9 cellular contexts compared by ENCODE assay signal in genomic region chr2:209383212-209383611, GRCh38. TPM values are rescaled to one million over a fixed set of nuclear protein-coding genes. Genes with fewer than 3 reads are reported as not detected.
DNase-seq lines count a peak whose midpoint lies in the region; ATAC-seq, FAIRE-seq and TF ChIP-seq lines count a peak whose summit lies in the region.
"Had no signal": no experiment of that assay in that cellular context is flagged by ENCODE, and none has a peak within 500 bp of the region (broad histone marks: within the 10 kb centered on the region; RNA-seq: fewer than 3 reads in every experiment).

No MANE protein-coding gene starts in this region.

- no peak for ATAC-seq in HG02588 (IDR thresholded peaks at IDR 0.05; ENCODE audit: unreplicated experiment)
- ATAC-seq: natural killer cell treated with Interleukin-12 subunit alpha and Interleukin-12 subunit beta and Interleukin-15 and Interleukin-18, amount 100 ng/mL, for 72 hours had no signal

- no peaks in the 10 kb centered on the region for H3K27me3 Mint-ChIP-seq in activated T-helper 2 cell treated with anti-CD3 and anti-CD28 coated beads, Interferon-gamma antibody, Interleukin-2, Interleukin-4, amounts not matched to agents 10 μg/mL and 5 μg/mL and 100 μg/mL, durations not matched to agents 14 hours and 24 hours and 36 hours (ENCODE audit: low read depth)
- H3K27me3 Mint-ChIP-seq: natural killer cell treated with Interleukin-12 subunit alpha and Interleukin-12 subunit beta and Interleukin-15 and Interleukin-18, amount 100 ng/mL, for 72 hours had no signal

- H3K9me3 Mint-ChIP-seq in activated T-helper 2 cell treated with anti-CD3 and anti-CD28 coated beads, Interferon-gamma antibody, Interleukin-2, Interleukin-4, amounts not matched to agents 10 μg/mL and 5 μg/mL and 100 μg/mL, durations not matched to agents 14 hours and 24 hours and 36 hours: no peaks in the 10 kb centered on the region

- H3K4me1 Mint-ChIP-seq in activated T-helper 2 cell treated with anti-CD3 and anti-CD28 coated beads, Interferon-gamma antibody, Interleukin-2, Interleukin-4, amounts not matched to agents 10 μg/mL and 5 μg/mL and 100 μg/mL, durations not matched to agents 14 hours and 24 hours and 36 hours (ENCODE audit: low read depth): no peaks in the 10 kb centered on the region

- no peak for TF ChIP-seq POLR2A in GM12892 (IDR thresholded peaks at IDR 0.05; ENCODE audit: low read depth, low read length)

- H3K4me3 ChIP-seq in choroid plexus epithelial cell (ENCODE audit: low read depth, low read length): no peak overlapping the region

- no peak overlapping the region for H3K27ac Mint-ChIP-seq in activated T-helper 2 cell treated with anti-CD3 and anti-CD28 coated beads, Interferon-gamma antibody, Interleukin-2, Interleukin-4, amounts not matched to agents 10 μg/mL and 5 μg/mL and 100 μg/mL, durations not matched to agents 14 hours and 24 hours and 36 hours
- H3K27ac Mint-ChIP-seq: natural killer cell treated with Interleukin-12 subunit alpha and Interleukin-12 subunit beta and Interleukin-15 and Interleukin-18, amount 100 ng/mL, for 72 hours had no signal

- no peaks in the 10 kb centered on the region for H3K36me3 Mint-ChIP-seq in activated T-helper 2 cell treated with anti-CD3 and anti-CD28 coated beads, Interferon-gamma antibody, Interleukin-2, Interleukin-4, amounts not matched to agents 10 μg/mL and 5 μg/mL and 100 μg/mL, durations not matched to agents 14 hours and 24 hours and 36 hours (ENCODE audit: low read depth)
- H3K36me3 Mint-ChIP-seq: natural killer cell treated with Interleukin-12 subunit alpha and Interleukin-12 subunit beta and Interleukin-15 and Interleukin-18, amount 100 ng/mL, for 72 hours had no signal

- intact Hi-C loops in activated T-helper 2 cell treated with anti-CD3 and anti-CD28 coated beads, Interferon-gamma antibody, Interleukin-2, Interleukin-4, amounts not matched to agents 10 μg/mL and 5 μg/mL and 100 μg/mL, durations not matched to agents 14 hours and 24 hours and 36 hours (cut with micrococcal nuclease): no loop called here

- DNase-seq in GM04504 (ENCODE audit: low read depth) (peak; percentile 42), NCI-H345 (lab: John Stamatoyannopoulos, UW) (peak; percentile 35), choroid plexus epithelial cell (ENCODE audit: low read depth) (peak; percentile 85), non-pigmented ciliary epithelial cell (ENCODE audit: low read depth) (peak; percentile 63), hippocampal formation (lab: John Stamatoyannopoulos, UW) (no peak), GM12892 (ENCODE audit: insufficient read length) (no peak)
- DNase-seq in activated T-helper 2 cell treated with anti-CD3 and anti-CD28 coated beads, Interferon-gamma antibody, Interleukin-2, Interleukin-4, amounts not matched to agents 10 μg/mL and 5 μg/mL and 100 μg/mL, durations not matched to agents 14 hours and 24 hours and 36 hours (ENCODE audit: low spot score): no peak

- H3K4me3 Mint-ChIP-seq in activated T-helper 2 cell treated with anti-CD3 and anti-CD28 coated beads, Interferon-gamma antibody, Interleukin-2, Interleukin-4, amounts not matched to agents 10 μg/mL and 5 μg/mL and 100 μg/mL, durations not matched to agents 14 hours and 24 hours and 36 hours (ENCODE audit: low read depth): no peak overlapping the region
- H3K4me3 Mint-ChIP-seq: natural killer cell treated with Interleukin-12 subunit alpha and Interleukin-12 subunit beta and Interleukin-15 and Interleukin-18, amount 100 ng/mL, for 72 hours had no signal

- TF ChIP-seq CTCF in choroid plexus epithelial cell (conservative IDR thresholded peaks at IDR 0.05; ENCODE audit: low read depth, low read length): no peak

- FAIRE-seq in GM12892 (lab: Jason Lieb, UNC): no peak

RNA-seq across cellular contexts. Expression of gene MAP2, which starts 40.6 kb away (rescaled TPM):
- total RNA-seq in activated T-helper 2 cell treated with anti-CD3 and anti-CD28 coated beads, Interferon-gamma antibody, Interleukin-2, Interleukin-4, amounts not matched to agents 10 μg/mL and 5 μg/mL and 100 μg/mL, durations not matched to agents 14 hours and 24 hours and 36 hours: not detected in 2 replicates
- not detected for polyA plus RNA-seq in GM12892 (2012; ENCODE audit: missing spikeins)
- total RNA-seq: natural killer cell treated with Interleukin-12 subunit alpha and Interleukin-12 subunit beta and Interleukin-15 and Interleukin-18, amount 100 ng/mL, for 72 hours had no signal

Comparison
In these comparisons a context has a peak if more than half of its experiments do, and no peak if none do; other contexts are left out.
1. DNase-seq: peak in GM04504 (single experiment), NCI-H345 (single experiment), choroid plexus epithelial cell (single experiment) and non-pigmented ciliary epithelial cell (single experiment); none in activated T-helper 2 cell treated with anti-CD3 and anti-CD28 coated beads, Interferon-gamma antibody, Interleukin-2, Interleukin-4, amounts not matched to agents 10 μg/mL and 5 μg/mL and 100 μg/mL, durations not matched to agents 14 hours and 24 hours and 36 hours (single experiment), hippocampal formation (0 of 2) and GM12892 (single experiment).